ENCODE assay signal across 1 cellular context in the genomic region with DNA sequence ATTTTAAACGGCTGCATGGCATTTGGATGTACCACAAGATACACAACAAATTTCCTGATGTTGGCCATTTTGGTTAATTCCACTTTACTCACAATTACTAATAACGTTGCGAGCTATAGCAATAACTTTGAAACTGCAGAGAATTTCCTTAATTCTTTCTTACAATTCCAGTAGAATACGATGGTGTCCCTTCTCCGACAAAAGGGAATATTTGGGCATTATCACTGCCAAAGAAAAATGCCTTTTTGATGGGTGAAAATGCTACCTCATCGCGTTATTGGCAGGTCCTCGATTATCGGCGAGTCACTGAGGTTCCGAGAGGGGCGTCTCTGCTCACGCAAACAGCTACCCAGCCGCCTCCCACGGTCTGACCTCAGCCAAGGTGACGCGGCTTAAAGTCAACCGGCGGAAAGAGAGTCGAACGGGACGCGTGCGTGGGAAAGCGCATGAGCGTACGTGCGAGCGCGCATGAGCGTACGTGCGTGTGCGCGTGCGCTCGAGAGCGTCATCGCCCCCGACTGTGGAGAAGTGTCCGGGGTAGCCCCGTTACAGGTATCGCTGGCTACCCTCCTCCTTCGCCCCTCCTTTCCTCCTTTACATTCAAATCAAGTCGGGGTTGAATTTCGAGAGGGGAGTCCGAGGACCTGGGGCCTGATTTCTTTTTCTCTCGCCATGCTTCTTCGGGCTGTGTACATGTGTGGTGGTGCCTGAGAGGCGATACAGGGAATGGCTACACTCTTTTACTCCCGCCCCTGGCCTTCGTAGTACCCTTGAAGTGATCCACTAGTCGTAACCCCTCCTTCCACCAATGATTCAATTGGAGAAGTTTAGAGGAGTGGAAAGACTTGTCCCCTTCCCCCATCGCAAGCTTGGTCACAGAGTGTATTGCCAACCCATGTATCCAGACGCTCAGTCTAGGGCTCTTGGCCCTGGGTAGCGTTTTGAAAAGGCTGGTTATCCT.
TF ChIP-seq lines count a peak whose summit lies in the region.

Gene OXSM, plus strand, starts transcription at position 495 of the 961 bp plus-strand sequence. CDS start 931 bp downstream, outside the sequence.

TF ChIP-seq in GM12878, 131 proteins besides CTCF, POLR2A, EP300 and RAD21 (continued from another document and continues in another):
- TF ChIP-seq, protein P1, sequence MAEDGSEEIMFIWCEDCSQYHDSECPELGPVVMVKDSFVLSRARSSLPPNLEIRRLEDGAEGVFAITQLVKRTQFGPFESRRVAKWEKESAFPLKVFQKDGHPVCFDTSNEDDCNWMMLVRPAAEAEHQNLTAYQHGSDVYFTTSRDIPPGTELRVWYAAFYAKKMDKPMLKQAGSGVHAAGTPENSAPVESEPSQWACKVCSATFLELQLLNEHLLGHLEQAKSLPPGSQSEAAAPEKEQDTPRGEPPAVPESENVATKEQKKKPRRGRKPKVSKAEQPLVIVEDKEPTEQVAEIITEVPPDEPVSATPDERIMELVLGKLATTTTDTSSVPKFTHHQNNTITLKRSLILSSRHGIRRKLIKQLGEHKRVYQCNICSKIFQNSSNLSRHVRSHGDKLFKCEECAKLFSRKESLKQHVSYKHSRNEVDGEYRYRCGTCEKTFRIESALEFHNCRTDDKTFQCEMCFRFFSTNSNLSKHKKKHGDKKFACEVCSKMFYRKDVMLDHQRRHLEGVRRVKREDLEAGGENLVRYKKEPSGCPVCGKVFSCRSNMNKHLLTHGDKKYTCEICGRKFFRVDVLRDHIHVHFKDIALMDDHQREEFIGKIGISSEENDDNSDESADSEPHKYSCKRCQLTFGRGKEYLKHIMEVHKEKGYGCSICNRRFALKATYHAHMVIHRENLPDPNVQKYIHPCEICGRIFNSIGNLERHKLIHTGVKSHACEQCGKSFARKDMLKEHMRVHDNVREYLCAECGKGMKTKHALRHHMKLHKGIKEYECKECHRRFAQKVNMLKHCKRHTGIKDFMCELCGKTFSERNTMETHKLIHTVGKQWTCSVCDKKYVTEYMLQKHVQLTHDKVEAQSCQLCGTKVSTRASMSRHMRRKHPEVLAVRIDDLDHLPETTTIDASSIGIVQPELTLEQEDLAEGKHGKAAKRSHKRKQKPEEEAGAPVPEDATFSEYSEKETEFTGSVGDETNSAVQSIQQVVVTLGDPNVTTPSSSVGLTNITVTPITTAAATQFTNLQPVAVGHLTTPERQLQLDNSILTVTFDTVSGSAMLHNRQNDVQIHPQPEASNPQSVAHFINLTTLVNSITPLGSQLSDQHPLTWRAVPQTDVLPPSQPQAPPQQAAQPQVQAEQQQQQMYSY (CRISPR knock-in tag; IDR thresholded peaks at IDR 0.05): no peak
- TF ChIP-seq MYB (IDR thresholded peaks at IDR 0.05; ENCODE audit: borderline replicate concordance, low read depth, low read length): no peak
- TF ChIP-seq, protein P2, sequence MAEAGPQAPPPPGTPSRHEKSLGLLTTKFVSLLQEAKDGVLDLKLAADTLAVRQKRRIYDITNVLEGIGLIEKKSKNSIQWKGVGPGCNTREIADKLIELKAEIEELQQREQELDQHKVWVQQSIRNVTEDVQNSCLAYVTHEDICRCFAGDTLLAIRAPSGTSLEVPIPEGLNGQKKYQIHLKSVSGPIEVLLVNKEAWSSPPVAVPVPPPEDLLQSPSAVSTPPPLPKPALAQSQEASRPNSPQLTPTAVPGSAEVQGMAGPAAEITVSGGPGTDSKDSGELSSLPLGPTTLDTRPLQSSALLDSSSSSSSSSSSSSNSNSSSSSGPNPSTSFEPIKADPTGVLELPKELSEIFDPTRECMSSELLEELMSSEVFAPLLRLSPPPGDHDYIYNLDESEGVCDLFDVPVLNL (IDR thresholded peaks at IDR 0.05; ENCODE audit: low read depth, low read length): no peak
- no peak for TF ChIP-seq ZNF24 (IDR thresholded peaks at IDR 0.05)
- TF ChIP-seq ZNF207 (IDR thresholded peaks at IDR 0.05; ENCODE audit: borderline replicate concordance): peak; percentile 69; the same call in 1 of the 2 replicates
- no peak for TF ChIP-seq YBX1 (IDR thresholded peaks at IDR 0.05)
- TF ChIP-seq MEF2A (IDR thresholded peaks at IDR 0.05; ENCODE audit: insufficient read depth, low read depth, low read length): 0 out of 2 replicates have a peak, but pooled peaks have one; percentile 38
- TF ChIP-seq SP1 (IDR thresholded peaks at IDR 0.05; ENCODE audit: low read depth, low read length): no peak
- TF ChIP-seq EED (IDR thresholded peaks at IDR 0.05; ENCODE audit: low read depth): 0 out of 2 replicates have a peak, but pooled peaks have one; percentile 53
- TF ChIP-seq, protein P3, sequence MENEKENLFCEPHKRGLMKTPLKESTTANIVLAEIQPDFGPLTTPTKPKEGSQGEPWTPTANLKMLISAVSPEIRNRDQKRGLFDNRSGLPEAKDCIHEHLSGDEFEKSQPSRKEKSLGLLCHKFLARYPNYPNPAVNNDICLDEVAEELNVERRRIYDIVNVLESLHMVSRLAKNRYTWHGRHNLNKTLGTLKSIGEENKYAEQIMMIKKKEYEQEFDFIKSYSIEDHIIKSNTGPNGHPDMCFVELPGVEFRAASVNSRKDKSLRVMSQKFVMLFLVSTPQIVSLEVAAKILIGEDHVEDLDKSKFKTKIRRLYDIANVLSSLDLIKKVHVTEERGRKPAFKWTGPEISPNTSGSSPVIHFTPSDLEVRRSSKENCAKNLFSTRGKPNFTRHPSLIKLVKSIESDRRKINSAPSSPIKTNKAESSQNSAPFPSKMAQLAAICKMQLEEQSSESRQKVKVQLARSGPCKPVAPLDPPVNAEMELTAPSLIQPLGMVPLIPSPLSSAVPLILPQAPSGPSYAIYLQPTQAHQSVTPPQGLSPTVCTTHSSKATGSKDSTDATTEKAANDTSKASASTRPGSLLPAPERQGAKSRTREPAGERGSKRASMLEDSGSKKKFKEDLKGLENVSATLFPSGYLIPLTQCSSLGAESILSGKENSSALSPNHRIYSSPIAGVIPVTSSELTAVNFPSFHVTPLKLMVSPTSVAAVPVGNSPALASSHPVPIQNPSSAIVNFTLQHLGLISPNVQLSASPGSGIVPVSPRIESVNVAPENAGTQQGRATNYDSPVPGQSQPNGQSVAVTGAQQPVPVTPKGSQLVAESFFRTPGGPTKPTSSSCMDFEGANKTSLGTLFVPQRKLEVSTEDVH (IDR thresholded peaks at IDR 0.05; ENCODE audit: low read depth, partially characterized antibody): no peak
- peak; percentile 64 for TF ChIP-seq SMAD1 (IDR thresholded peaks at IDR 0.05; ENCODE audit: low read depth, partially characterized antibody)
- peak; percentile 97 for TF ChIP-seq BACH1 (IDR thresholded peaks at IDR 0.05; ENCODE audit: borderline replicate concordance)
- TF ChIP-seq POU2F2 (IDR thresholded peaks at IDR 0.05; ENCODE audit: borderline replicate concordance, low read depth, low read length): no peak
- no peak for TF ChIP-seq ESRRA (IDR thresholded peaks at IDR 0.05; ENCODE audit: low read length)
- TF ChIP-seq BCL3 (IDR thresholded peaks at IDR 0.05; ENCODE audit: borderline replicate concordance, insufficient read depth, low read depth, low read length, poor library complexity, severe bottlenecking): no peak
- TF ChIP-seq SKIL (IDR thresholded peaks at IDR 0.05; ENCODE audit: low read depth, poor library complexity, severe bottlenecking): peak; percentile 13
- peak; percentile 51; the same call in 1 of the 2 replicates for TF ChIP-seq ATF2 (IDR thresholded peaks at IDR 0.05; ENCODE audit: low read length)
- no peak for TF ChIP-seq PBX3 (IDR thresholded peaks at IDR 0.05; ENCODE audit: insufficient replicate concordance, low read depth, low read length)
- peak; percentile 76 for TF ChIP-seq PKNOX1 (IDR thresholded peaks at IDR 0.05)
- TF ChIP-seq CBX5 (IDR thresholded peaks at IDR 0.05; ENCODE audit: low read depth): no peak
- TF ChIP-seq, protein P4, sequence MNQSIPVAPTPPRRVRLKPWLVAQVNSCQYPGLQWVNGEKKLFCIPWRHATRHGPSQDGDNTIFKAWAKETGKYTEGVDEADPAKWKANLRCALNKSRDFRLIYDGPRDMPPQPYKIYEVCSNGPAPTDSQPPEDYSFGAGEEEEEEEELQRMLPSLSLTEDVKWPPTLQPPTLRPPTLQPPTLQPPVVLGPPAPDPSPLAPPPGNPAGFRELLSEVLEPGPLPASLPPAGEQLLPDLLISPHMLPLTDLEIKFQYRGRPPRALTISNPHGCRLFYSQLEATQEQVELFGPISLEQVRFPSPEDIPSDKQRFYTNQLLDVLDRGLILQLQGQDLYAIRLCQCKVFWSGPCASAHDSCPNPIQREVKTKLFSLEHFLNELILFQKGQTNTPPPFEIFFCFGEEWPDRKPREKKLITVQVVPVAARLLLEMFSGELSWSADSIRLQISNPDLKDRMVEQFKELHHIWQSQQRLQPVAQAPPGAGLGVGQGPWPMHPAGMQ (IDR thresholded peaks at IDR 0.05; ENCODE audit: borderline replicate concordance): no peak
- no peak for TF ChIP-seq NFXL1 (IDR thresholded peaks at IDR 0.05; ENCODE audit: borderline replicate concordance)
- 0 out of 2 replicates have a peak, but pooled peaks have one; percentile 4 for TF ChIP-seq TARDBP (IDR thresholded peaks at IDR 0.05; ENCODE audit: borderline replicate concordance)
- TF ChIP-seq, protein P5, sequence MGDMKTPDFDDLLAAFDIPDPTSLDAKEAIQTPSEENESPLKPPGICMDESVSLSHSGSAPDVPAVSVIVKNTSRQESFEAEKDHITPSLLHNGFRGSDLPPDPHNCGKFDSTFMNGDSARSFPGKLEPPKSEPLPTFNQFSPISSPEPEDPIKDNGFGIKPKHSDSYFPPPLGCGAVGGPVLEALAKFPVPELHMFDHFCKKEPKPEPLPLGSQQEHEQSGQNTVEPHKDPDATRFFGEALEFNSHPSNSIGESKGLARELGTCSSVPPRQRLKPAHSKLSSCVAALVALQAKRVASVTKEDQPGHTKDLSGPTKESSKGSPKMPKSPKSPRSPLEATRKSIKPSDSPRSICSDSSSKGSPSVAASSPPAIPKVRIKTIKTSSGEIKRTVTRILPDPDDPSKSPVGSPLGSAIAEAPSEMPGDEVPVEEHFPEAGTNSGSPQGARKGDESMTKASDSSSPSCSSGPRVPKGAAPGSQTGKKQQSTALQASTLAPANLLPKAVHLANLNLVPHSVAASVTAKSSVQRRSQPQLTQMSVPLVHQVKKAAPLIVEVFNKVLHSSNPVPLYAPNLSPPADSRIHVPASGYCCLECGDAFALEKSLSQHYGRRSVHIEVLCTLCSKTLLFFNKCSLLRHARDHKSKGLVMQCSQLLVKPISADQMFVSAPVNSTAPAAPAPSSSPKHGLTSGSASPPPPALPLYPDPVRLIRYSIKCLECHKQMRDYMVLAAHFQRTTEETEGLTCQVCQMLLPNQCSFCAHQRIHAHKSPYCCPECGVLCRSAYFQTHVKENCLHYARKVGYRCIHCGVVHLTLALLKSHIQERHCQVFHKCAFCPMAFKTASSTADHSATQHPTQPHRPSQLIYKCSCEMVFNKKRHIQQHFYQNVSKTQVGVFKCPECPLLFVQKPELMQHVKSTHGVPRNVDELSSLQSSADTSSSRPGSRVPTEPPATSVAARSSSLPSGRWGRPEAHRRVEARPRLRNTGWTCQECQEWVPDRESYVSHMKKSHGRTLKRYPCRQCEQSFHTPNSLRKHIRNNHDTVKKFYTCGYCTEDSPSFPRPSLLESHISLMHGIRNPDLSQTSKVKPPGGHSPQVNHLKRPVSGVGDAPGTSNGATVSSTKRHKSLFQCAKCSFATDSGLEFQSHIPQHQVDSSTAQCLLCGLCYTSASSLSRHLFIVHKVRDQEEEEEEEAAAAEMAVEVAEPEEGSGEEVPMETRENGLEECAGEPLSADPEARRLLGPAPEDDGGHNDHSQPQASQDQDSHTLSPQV (IDR thresholded peaks at IDR 0.05): no peak
- TF ChIP-seq WRNIP1 (IDR thresholded peaks at IDR 0.05; ENCODE audit: borderline replicate concordance, low read depth, low read length): no peak
